Comparison of ENCODE assay signal across 16 cellular contexts in genomic region chr6:27129095-27129815, GRCh38.
DNase-seq lines count a peak whose midpoint lies in the region; FAIRE-seq and TF ChIP-seq lines count a peak whose summit lies in the region.
"Had no signal": no experiment of that assay in that cellular context is flagged by ENCODE, and none has a peak within 500 bp of the region (broad histone marks: within the 10 kb centered on the region; RNA-seq: fewer than 3 reads in every experiment).

No MANE protein-coding gene starts in this region.

- no peaks in the 10 kb centered on the region for H3K27me3 ChIP-seq in SJSA1 (replicated peaks)
- no peaks in the 10 kb centered on the region for H3K27me3 ChIP-seq in hepatocyte
- H3K27me3 ChIP-seq in prostate gland (replicated peaks; ENCODE audit: insufficient read depth) = no peaks in the 10 kb centered on the region
- H3K27me3 ChIP-seq: uterus had no signal

- H3K4me3 ChIP-seq in SJSA1 (no peak overlapping the region), hepatocyte (no peak overlapping the region), prostate gland (no peak overlapping the region)
- H3K4me3 ChIP-seq: GM23248, uterus had no signal

- TF ChIP-seq CTCF in hepatocyte (IDR thresholded peaks at IDR 0.05; ENCODE audit: poor library complexity) = no peak
- TF ChIP-seq CTCF in D721Med (IDR thresholded peaks at IDR 0.05; ENCODE audit: insufficient read depth, missing control alignments) = no peak
- TF ChIP-seq CTCF in prostate gland (IDR thresholded peaks at IDR 0.05) = no peak

- H2AFZ ChIP-seq in hepatocyte = no peak overlapping the region

- no peak overlapping the region for H3K4me2 ChIP-seq in hepatocyte

- H4K20me1 ChIP-seq in hepatocyte (ENCODE audit: insufficient read depth, poor library complexity, severe bottlenecking) = no peaks in the 10 kb centered on the region

- H3K36me3 ChIP-seq in SJSA1 (peaks cover 19% of the 10 kb centered on the region), hepatocyte (replicated peaks; ENCODE audit: insufficient read depth, low read depth) (no peaks in the 10 kb centered on the region), prostate gland (no peaks in the 10 kb centered on the region)
- H3K36me3 ChIP-seq: uterus had no signal

- FAIRE-seq in A204.1 (lab: Jason Lieb, UNC) = peak; percentile 60
- FAIRE-seq in D721Med (lab: Jason Lieb, UNC) = no peak
- FAIRE-seq: bronchial epithelial cell, G401.6 had no signal

- 84% methylated on average over 5 of the region's 5 CpGs for WGBS in hepatocyte (ENCODE audit: low lambda C conversion rate, missing lambda C conversion rate)
- WGBS in prostate gland = 85% methylated on average over 5 of the region's 5 CpGs

- no peaks in the 10 kb centered on the region for H3K9me3 ChIP-seq in SJSA1 (replicated peaks)
- no peaks in the 10 kb centered on the region for H3K9me3 ChIP-seq in hepatocyte (ENCODE audit: low read depth)
- no peaks in the 10 kb centered on the region for H3K9me3 ChIP-seq in prostate gland
- H3K9me3 ChIP-seq: uterus had no signal

- no peaks in the 10 kb centered on the region for H3K79me2 ChIP-seq in hepatocyte

- H3K27ac ChIP-seq in SJSA1 (peak overlapping the region; percentile 96), hepatocyte (no peak overlapping the region), prostate gland (no peak overlapping the region)
- H3K27ac ChIP-seq: C4-2B, GM23248, uterus had no signal

- no peaks in the 10 kb centered on the region for H3K9me2 ChIP-seq in hepatocyte (replicated peaks; ENCODE audit: insufficient read depth)

- intact Hi-C loops in prostate gland (cut with DNase I) = loop anchor here (5.0 kb wide), 1 partner anchor 48 kb away; no protein-coding TSS in a partner anchor

- DNase-seq in DMS53 treated with DMSO at 0.1 percent for 48 hours (lab: John Stamatoyannopoulos, UW; ENCODE audit: unreplicated experiment) (peak; percentile 81), NAMALWA (ENCODE audit: low spot score) (peak; percentile 43), SJSA1 (ENCODE audit: low read depth in 1 of 2, low spot score in 2 of 2) (peak in 1 of 2 experiments; percentile 46), hepatocyte (ENCODE audit: low spot score) (no peak), D721Med (ENCODE audit: insufficient read length, low spot score) (no peak), prostate gland (ENCODE audit: low spot score) (no peak)
- no peak for DNase-seq in stimulated activated CD4-positive, alpha-beta T cell treated with anti-CD3 and anti-CD28 coated beads, Interleukin-2, amount 100 ng/mL, for 24 hours
- DNase-seq: effector CD8-positive, alpha-beta T cell; GM23248; mammary epithelial cell; stimulated activated naive CD4-positive, alpha-beta T cell; uterus had no signal

- no peak for TF ChIP-seq POLR2A in prostate gland (IDR thresholded peaks at IDR 0.05)

- H3K4me1 ChIP-seq in SJSA1 (replicated peaks) (peaks cover 45% of the 10 kb centered on the region), hepatocyte (ENCODE audit: insufficient read depth) (peaks cover 8% of the 10 kb centered on the region), prostate gland (replicated peaks) (no peaks in the 10 kb centered on the region)
- H3K4me1 ChIP-seq: uterus had no signal

Comparison
In these comparisons a context has a peak if more than half of its experiments do, and no peak if none do; other contexts are left out.
1. DNase-seq: peak in DMS53 treated with DMSO at 0.1 percent for 48 hours (single experiment) and NAMALWA (single experiment); none in hepatocyte (single experiment), D721Med (single experiment), prostate gland (single experiment) and stimulated activated CD4-positive, alpha-beta T cell treated with anti-CD3 and anti-CD28 coated beads, Interleukin-2, amount 100 ng/mL, for 24 hours (0 of 2).